Comparison of ENCODE assay signal across 16 cellular contexts in the genomic region with DNA sequence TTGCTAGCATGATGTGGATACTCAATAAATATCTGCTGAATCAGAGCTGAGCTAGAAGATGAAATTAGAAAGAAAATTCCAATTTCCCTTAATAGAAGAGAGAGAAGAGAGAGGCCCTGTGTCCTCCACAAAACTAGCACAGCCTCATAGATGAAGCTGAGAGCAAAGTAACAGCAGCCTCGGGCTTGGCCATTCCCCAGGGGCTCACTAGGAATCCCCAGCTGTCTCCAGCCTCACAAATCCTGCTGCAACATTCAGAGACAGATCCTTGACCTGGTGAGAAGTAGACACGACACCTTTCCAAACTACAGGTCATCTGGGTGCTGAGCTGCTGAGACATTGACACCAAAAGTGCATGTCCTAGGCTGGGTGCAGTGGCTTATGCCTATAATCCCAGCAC. TPM values are rescaled to one million over a fixed set of nuclear protein-coding genes. Genes with fewer than 3 reads are reported as not detected.
"Had no signal": no experiment of that assay in that cellular context is flagged by ENCODE, and none has a peak within 500 bp of the region (broad histone marks: within the 10 kb centered on the region; RNA-seq: fewer than 3 reads in every experiment).

No MANE protein-coding gene starts in this region.

- DNase-seq: dermis blood vessel endothelial cell; dorsolateral prefrontal cortex; effector CD4-positive, alpha-beta T cell; effector memory CD4-positive, alpha-beta T cell; foreskin keratinocyte; head of caudate nucleus; heart right ventricle; hippocampal formation; left cardiac atrium; left lung; left ventricle myocardium superior; lower lobe of right lung; mesenchymal stem cell; mucosa of descending colon; naive thymus-derived CD4-positive, alpha-beta T cell had no signal

RNA-seq across cellular contexts. Expression of a gene that starts 26.1 kb away (rescaled TPM):
- total RNA-seq: epithelial cell of proximal tubule had no signal
- polyA plus RNA-seq: naive thymus-derived CD4-positive, alpha-beta T cell had no signal
